In the genomic region with DNA sequence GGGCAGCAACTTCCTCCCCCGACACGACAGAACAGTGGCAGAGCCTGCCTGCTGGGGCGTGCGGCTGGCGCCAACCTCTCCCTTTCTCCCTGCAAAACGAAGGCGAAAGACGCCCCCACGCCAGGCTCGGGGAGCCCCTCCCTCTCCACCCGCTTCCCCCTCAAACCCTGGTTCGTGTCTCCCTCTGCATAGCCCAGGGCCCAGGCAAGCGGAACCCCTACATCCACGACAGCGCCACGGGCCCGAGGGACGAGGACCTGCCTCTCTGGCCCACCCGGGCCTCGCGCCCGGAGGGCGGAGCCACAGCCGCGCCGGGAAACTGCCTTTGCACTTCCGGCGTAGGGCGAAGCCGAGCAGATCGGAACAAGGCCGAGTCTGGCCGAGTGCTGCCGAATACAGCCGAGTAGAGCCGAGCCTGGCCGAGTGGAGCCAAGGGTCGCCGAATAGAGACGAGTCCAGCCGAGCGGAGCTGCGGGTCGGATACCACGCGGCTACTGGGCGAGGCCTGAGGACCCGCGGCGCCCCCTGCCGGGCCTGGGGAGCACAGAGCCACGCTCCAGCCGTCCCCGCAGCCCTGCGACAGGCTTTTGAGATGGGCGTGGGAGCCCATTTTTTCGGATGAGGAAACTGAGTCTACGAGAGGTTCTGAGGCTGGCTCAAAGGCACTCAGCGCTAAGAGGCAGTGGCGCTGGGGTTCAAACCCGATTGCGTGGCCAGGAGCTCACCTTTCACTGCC, we compare ENCODE assay signal across 1 cellular context.
A peak's percentile ranks its signal among the peaks of the same experiment; 100 is the strongest.
TF ChIP-seq lines count a peak whose summit lies in the region.

No MANE protein-coding gene starts in this region.

TF ChIP-seq in HepG2, 621 proteins besides CTCF, POLR2A, EP300 and RAD21 (continued from another document and continues in another):
- TF ChIP-seq, protein P1, sequence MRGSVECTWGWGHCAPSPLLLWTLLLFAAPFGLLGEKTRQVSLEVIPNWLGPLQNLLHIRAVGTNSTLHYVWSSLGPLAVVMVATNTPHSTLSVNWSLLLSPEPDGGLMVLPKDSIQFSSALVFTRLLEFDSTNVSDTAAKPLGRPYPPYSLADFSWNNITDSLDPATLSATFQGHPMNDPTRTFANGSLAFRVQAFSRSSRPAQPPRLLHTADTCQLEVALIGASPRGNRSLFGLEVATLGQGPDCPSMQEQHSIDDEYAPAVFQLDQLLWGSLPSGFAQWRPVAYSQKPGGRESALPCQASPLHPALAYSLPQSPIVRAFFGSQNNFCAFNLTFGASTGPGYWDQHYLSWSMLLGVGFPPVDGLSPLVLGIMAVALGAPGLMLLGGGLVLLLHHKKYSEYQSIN (CRISPR knock-in tag; IDR thresholded peaks at IDR 0.05; ENCODE audit: borderline replicate concordance) = no peak
- TF ChIP-seq, protein P2, sequence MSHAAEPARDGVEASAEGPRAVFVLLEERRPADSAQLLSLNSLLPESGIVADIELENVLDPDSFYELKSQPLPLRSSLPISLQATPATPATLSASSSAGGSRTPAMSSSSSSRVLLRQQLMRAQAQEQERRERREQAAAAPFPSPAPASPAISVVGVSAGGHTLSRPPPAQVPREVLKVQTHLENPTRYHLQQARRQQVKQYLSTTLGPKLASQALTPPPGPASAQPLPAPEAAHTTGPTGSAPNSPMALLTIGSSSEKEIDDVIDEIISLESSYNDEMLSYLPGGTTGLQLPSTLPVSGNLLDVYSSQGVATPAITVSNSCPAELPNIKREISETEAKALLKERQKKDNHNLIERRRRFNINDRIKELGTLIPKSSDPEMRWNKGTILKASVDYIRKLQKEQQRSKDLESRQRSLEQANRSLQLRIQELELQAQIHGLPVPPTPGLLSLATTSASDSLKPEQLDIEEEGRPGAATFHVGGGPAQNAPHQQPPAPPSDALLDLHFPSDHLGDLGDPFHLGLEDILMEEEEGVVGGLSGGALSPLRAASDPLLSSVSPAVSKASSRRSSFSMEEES (CRISPR knock-in tag; IDR thresholded peaks at IDR 0.05) = no peak
- TF ChIP-seq ZNF556 (CRISPR knock-in tag; IDR thresholded peaks at IDR 0.05; ENCODE audit: borderline replicate concordance) (peak; percentile 84; the same call in 1 of the 2 replicates), JUNB (CRISPR knock-in tag; IDR thresholded peaks at IDR 0.05; ENCODE audit: borderline replicate concordance) (no peak), SETDB1 (CRISPR knock-in tag; IDR thresholded peaks at IDR 0.05; ENCODE audit: borderline replicate concordance) (no peak), XRCC5 (optimal IDR thresholded peaks at IDR 0.05; ENCODE audit: low read length) (peak; percentile 88), SNAI1 (CRISPR knock-in tag; IDR thresholded peaks at IDR 0.05; ENCODE audit: borderline replicate concordance) (no peak; the same call in 1 of the 2 replicates), ZFP41 (CRISPR knock-in tag; IDR thresholded peaks at IDR 0.05; ENCODE audit: borderline replicate concordance) (peak; percentile 22; the same call in 1 of the 2 replicates), ZNF567 (CRISPR knock-in tag; IDR thresholded peaks at IDR 0.05; ENCODE audit: borderline replicate concordance) (no peak), TCF12 (IDR thresholded peaks at IDR 0.05) (no peak), TCF12 (CRISPR knock-in tag; IDR thresholded peaks at IDR 0.05) (no peak), KLF16 (CRISPR knock-in tag; IDR thresholded peaks at IDR 0.05) (peak in 1 of 2 experiments; percentile 53; a peak in 2 of 4 replicates), ZNF660 (CRISPR knock-in tag; IDR thresholded peaks at IDR 0.05; ENCODE audit: borderline replicate concordance, low read depth) (no peak), CHCHD3 (CRISPR knock-in tag; IDR thresholded peaks at IDR 0.05) (0 out of 2 replicates have a peak, but pooled peaks have one; percentile 14), MTF1 (CRISPR knock-in tag; IDR thresholded peaks at IDR 0.05) (no peak), ZNF354B (CRISPR knock-in tag; IDR thresholded peaks at IDR 0.05) (no peak; the same call in 1 of the 2 replicates), ZNF746 (CRISPR knock-in tag; IDR thresholded peaks at IDR 0.05) (no peak; the same call in 1 of the 2 replicates), MEIS2 (CRISPR knock-in tag; IDR thresholded peaks at IDR 0.05) (no peak; the same call in 1 of the 2 replicates), ZNF30 (CRISPR knock-in tag; IDR thresholded peaks at IDR 0.05) (0 out of 2 replicates have a peak, but pooled peaks have one; percentile 28), TAF15 (IDR thresholded peaks at IDR 0.05; ENCODE audit: low read depth, low read length, poor library complexity, severe bottlenecking) (no peak), ZNF570 (CRISPR knock-in tag; IDR thresholded peaks at IDR 0.05; ENCODE audit: borderline replicate concordance) (no peak), ZNF367 (CRISPR knock-in tag; IDR thresholded peaks at IDR 0.05; ENCODE audit: borderline replicate concordance) (0 out of 2 replicates have a peak, but pooled peaks have one; percentile 13)
- TF ChIP-seq, protein P3, sequence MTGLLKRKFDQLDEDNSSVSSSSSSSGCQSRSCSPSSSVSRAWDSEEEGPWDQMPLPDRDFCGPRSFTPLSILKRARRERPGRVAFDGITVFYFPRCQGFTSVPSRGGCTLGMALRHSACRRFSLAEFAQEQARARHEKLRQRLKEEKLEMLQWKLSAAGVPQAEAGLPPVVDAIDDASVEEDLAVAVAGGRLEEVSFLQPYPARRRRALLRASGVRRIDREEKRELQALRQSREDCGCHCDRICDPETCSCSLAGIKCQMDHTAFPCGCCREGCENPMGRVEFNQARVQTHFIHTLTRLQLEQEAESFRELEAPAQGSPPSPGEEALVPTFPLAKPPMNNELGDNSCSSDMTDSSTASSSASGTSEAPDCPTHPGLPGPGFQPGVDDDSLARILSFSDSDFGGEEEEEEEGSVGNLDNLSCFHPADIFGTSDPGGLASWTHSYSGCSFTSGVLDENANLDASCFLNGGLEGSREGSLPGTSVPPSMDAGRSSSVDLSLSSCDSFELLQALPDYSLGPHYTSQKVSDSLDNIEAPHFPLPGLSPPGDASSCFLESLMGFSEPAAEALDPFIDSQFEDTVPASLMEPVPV (CRISPR knock-in tag; IDR thresholded peaks at IDR 0.05) = no peak; the same call in 1 of the 2 replicates
- TF ChIP-seq, protein P4, sequence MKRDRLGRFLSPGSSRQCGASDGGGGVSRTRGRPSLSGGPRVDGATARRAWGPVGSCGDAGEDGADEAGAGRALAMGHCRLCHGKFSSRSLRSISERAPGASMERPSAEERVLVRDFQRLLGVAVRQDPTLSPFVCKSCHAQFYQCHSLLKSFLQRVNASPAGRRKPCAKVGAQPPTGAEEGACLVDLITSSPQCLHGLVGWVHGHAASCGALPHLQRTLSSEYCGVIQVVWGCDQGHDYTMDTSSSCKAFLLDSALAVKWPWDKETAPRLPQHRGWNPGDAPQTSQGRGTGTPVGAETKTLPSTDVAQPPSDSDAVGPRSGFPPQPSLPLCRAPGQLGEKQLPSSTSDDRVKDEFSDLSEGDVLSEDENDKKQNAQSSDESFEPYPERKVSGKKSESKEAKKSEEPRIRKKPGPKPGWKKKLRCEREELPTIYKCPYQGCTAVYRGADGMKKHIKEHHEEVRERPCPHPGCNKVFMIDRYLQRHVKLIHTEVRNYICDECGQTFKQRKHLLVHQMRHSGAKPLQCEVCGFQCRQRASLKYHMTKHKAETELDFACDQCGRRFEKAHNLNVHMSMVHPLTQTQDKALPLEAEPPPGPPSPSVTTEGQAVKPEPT (CRISPR knock-in tag; IDR thresholded peaks at IDR 0.05; ENCODE audit: low read depth) = peak; percentile 48; the same call in 1 of the 2 replicates
- TF ChIP-seq, protein P5, sequence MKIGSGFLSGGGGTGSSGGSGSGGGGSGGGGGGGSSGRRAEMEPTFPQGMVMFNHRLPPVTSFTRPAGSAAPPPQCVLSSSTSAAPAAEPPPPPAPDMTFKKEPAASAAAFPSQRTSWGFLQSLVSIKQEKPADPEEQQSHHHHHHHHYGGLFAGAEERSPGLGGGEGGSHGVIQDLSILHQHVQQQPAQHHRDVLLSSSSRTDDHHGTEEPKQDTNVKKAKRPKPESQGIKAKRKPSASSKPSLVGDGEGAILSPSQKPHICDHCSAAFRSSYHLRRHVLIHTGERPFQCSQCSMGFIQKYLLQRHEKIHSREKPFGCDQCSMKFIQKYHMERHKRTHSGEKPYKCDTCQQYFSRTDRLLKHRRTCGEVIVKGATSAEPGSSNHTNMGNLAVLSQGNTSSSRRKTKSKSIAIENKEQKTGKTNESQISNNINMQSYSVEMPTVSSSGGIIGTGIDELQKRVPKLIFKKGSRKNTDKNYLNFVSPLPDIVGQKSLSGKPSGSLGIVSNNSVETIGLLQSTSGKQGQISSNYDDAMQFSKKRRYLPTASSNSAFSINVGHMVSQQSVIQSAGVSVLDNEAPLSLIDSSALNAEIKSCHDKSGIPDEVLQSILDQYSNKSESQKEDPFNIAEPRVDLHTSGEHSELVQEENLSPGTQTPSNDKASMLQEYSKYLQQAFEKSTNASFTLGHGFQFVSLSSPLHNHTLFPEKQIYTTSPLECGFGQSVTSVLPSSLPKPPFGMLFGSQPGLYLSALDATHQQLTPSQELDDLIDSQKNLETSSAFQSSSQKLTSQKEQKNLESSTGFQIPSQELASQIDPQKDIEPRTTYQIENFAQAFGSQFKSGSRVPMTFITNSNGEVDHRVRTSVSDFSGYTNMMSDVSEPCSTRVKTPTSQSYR (CRISPR knock-in tag; IDR thresholded peaks at IDR 0.05; ENCODE audit: borderline replicate concordance) = no peak
- TF ChIP-seq, protein P6, sequence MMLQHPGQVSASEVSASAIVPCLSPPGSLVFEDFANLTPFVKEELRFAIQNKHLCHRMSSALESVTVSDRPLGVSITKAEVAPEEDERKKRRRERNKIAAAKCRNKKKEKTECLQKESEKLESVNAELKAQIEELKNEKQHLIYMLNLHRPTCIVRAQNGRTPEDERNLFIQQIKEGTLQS (CRISPR knock-in tag; IDR thresholded peaks at IDR 0.05) = no peak
- TF ChIP-seq, protein P7, sequence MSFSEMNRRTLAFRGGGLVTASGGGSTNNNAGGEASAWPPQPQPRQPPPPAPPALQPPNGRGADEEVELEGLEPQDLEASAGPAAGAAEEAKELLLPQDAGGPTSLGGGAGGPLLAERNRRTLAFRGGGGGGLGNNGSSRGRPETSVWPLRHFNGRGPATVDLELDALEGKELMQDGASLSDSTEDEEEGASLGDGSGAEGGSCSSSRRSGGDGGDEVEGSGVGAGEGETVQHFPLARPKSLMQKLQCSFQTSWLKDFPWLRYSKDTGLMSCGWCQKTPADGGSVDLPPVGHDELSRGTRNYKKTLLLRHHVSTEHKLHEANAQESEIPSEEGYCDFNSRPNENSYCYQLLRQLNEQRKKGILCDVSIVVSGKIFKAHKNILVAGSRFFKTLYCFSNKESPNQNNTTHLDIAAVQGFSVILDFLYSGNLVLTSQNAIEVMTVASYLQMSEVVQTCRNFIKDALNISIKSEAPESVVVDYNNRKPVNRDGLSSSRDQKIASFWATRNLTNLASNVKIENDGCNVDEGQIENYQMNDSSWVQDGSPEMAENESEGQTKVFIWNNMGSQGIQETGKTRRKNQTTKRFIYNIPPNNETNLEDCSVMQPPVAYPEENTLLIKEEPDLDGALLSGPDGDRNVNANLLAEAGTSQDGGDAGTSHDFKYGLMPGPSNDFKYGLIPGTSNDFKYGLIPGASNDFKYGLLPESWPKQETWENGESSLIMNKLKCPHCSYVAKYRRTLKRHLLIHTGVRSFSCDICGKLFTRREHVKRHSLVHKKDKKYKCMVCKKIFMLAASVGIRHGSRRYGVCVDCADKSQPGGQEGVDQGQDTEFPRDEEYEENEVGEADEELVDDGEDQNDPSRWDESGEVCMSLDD (CRISPR knock-in tag; IDR thresholded peaks at IDR 0.05; ENCODE audit: borderline replicate concordance) = 0 out of 2 replicates have a peak, but pooled peaks have one; percentile 21
- TF ChIP-seq, protein P8, sequence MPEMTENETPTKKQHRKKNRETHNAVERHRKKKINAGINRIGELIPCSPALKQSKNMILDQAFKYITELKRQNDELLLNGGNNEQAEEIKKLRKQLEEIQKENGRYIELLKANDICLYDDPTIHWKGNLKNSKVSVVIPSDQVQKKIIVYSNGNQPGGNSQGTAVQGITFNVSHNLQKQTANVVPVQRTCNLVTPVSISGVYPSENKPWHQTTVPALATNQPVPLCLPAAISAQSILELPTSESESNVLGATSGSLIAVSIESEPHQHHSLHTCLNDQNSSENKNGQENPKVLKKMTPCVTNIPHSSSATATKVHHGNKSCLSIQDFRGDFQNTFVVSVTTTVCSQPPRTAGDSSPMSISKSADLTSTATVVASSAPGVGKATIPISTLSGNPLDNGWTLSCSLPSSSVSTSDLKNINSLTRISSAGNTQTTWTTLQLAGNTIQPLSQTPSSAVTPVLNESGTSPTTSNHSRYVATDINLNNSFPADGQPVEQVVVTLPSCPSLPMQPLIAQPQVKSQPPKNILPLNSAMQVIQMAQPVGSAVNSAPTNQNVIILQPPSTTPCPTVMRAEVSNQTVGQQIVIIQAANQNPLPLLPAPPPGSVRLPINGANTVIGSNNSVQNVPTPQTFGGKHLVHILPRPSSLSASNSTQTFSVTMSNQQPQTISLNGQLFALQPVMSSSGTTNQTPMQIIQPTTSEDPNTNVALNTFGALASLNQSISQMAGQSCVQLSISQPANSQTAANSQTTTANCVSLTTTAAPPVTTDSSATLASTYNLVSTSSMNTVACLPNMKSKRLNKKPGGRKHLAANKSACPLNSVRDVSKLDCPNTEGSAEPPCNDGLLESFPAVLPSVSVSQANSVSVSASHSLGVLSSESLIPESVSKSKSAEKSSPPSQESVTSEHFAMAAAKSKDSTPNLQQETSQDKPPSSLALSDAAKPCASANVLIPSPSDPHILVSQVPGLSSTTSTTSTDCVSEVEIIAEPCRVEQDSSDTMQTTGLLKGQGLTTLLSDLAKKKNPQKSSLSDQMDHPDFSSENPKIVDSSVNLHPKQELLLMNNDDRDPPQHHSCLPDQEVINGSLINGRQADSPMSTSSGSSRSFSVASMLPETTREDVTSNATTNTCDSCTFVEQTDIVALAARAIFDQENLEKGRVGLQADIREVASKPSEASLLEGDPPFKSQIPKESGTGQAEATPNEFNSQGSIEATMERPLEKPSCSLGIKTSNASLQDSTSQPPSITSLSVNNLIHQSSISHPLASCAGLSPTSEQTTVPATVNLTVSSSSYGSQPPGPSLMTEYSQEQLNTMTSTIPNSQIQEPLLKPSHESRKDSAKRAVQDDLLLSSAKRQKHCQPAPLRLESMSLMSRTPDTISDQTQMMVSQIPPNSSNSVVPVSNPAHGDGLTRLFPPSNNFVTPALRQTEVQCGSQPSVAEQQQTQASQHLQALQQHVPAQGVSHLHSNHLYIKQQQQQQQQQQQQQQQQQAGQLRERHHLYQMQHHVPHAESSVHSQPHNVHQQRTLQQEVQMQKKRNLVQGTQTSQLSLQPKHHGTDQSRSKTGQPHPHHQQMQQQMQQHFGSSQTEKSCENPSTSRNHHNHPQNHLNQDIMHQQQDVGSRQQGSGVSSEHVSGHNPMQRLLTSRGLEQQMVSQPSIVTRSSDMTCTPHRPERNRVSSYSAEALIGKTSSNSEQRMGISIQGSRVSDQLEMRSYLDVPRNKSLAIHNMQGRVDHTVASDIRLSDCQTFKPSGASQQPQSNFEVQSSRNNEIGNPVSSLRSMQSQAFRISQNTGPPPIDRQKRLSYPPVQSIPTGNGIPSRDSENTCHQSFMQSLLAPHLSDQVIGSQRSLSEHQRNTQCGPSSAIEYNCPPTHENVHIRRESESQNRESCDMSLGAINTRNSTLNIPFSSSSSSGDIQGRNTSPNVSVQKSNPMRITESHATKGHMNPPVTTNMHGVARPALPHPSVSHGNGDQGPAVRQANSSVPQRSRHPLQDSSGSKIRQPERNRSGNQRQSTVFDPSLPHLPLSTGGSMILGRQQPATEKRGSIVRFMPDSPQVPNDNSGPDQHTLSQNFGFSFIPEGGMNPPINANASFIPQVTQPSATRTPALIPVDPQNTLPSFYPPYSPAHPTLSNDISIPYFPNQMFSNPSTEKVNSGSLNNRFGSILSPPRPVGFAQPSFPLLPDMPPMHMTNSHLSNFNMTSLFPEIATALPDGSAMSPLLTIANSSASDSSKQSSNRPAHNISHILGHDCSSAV (CRISPR knock-in tag; IDR thresholded peaks at IDR 0.05; ENCODE audit: borderline replicate concordance) = no peak
